In the genomic region with DNA sequence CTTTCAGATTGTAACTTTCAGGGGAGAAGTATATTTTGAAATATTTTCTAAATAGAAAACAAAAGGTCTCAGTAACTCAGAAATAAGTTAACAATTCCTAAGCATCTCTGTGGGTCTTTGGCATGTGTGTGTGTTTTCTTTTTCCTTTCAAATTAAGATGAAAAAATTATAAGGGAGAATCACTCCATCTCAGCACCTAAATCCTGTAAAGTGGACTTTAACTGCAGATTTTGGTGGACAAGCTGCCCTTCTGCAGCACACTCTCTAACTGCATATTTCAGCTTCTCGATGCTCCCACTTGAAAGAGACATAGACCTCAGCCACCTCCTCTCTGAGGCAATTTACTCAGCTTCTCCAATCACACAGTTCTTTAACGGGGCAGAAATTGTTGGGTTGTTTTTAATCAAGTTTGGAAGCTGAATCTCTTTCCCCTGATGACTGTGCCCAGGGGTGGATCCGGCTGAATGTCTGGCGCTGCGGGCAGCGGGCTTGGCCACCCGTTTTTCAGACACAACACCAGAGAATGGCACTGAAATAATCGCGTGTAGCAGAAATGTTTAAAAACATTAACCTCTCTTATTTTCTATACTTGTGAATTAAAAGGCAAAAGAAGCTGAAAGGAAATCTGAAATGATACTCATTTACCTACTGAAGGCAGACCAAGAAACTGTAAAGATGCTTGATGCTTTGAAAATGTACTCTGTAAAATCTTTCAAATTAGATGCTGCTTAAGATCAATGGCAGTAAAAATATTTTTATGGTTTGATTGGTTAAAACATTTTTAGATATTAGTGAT, we compare ENCODE assay signal across 1 cellular context.
TF ChIP-seq lines count a peak whose summit lies in the region.

No MANE protein-coding gene starts in this region.

TF ChIP-seq in neural cell, 6 proteins besides CTCF, POLR2A, EP300 and RAD21 (continued from another document):
- TF ChIP-seq, protein P1, sequence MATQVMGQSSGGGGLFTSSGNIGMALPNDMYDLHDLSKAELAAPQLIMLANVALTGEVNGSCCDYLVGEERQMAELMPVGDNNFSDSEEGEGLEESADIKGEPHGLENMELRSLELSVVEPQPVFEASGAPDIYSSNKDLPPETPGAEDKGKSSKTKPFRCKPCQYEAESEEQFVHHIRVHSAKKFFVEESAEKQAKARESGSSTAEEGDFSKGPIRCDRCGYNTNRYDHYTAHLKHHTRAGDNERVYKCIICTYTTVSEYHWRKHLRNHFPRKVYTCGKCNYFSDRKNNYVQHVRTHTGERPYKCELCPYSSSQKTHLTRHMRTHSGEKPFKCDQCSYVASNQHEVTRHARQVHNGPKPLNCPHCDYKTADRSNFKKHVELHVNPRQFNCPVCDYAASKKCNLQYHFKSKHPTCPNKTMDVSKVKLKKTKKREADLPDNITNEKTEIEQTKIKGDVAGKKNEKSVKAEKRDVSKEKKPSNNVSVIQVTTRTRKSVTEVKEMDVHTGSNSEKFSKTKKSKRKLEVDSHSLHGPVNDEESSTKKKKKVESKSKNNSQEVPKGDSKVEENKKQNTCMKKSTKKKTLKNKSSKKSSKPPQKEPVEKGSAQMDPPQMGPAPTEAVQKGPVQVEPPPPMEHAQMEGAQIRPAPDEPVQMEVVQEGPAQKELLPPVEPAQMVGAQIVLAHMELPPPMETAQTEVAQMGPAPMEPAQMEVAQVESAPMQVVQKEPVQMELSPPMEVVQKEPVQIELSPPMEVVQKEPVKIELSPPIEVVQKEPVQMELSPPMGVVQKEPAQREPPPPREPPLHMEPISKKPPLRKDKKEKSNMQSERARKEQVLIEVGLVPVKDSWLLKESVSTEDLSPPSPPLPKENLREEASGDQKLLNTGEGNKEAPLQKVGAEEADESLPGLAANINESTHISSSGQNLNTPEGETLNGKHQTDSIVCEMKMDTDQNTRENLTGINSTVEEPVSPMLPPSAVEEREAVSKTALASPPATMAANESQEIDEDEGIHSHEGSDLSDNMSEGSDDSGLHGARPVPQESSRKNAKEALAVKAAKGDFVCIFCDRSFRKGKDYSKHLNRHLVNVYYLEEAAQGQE (IDR thresholded peaks at IDR 0.05; ENCODE audit: borderline replicate concordance) = no peak
